10 cellular contexts compared by ENCODE assay signal in genomic region chr1:40981702-40982448, GRCh38. TPM values are rescaled to one million over a fixed set of nuclear protein-coding genes. Genes with fewer than 3 reads are reported as not detected.
A peak's percentile ranks its signal among the peaks of the same experiment; 100 is the strongest.
DNase-seq lines count a peak whose midpoint lies in the region; ATAC-seq and TF ChIP-seq lines count a peak whose summit lies in the region.
"Had no signal": no experiment of that assay in that cellular context is flagged by ENCODE, and none has a peak within 500 bp of the region (broad histone marks: within the 10 kb centered on the region; RNA-seq: fewer than 3 reads in every experiment).

No MANE protein-coding gene starts in this region.

- H3K9me3 ChIP-seq in Caco-2: no peaks in the 10 kb centered on the region

- intact Hi-C loops in Caco-2 (cut with micrococcal nuclease; ENCODE audit: unreplicated experiment): no loop called here

- H3K36me3 Mint-ChIP-seq in Caco-2 (ENCODE audit: insufficient read depth, unreplicated experiment) (peaks cover 54% of the 10 kb centered on the region), neural crest cell (ENCODE audit: low read depth) (peaks cover 12% of the 10 kb centered on the region)

- CTCF ChIA-PET in Caco-2 (lab: Charles Lee): no interaction called here

- H3K4me1 Mint-ChIP-seq in Caco-2 (ENCODE audit: low read depth, unreplicated experiment): peaks cover 29% of the 10 kb centered on the region
- peaks cover 30% of the 10 kb centered on the region for H3K4me1 Mint-ChIP-seq in neural crest cell

- POLR2A ChIA-PET in Caco-2 (lab: Charles Lee): no interaction called here

- peaks cover 62% of the 10 kb centered on the region for H3K4me1 ChIP-seq in Caco-2

- H3K27me3 ChIP-seq in Caco-2 (replicated peaks; ENCODE audit: control insufficient read depth, insufficient read depth, low read length): no peaks in the 10 kb centered on the region

- H3K4me3 ChIP-seq in Caco-2 (ENCODE audit: low read depth, low read length) (no peak overlapping the region), NB4 (ENCODE audit: low read depth, low read length) (peak overlapping the region; percentile 98), choroid plexus epithelial cell (ENCODE audit: low read depth, low read length) (peak overlapping the region; percentile 42)

- BruUV-seq in Caco-2 (replicated peaks; lab: Mats Ljungman, UMichigan): no TSS peak

- TF ChIP-seq CTCF in Caco-2 (IDR thresholded peaks at IDR 0.05; ENCODE audit: insufficient read depth in 1 of 2, low read depth in 1 of 2, low read length in 1 of 2, severe bottlenecking in 1 of 2, unreplicated experiment in 1 of 2) (no peak), NB4 (IDR thresholded peaks at IDR 0.05; ENCODE audit: low read depth, low read length) (no peak), choroid plexus epithelial cell (conservative IDR thresholded peaks at IDR 0.05; ENCODE audit: low read depth, low read length) (no peak), neural crest cell (conservative IDR thresholded peaks at IDR 0.05) (no peak)

- no peak for DNase-seq in Caco-2
- no peak for DNase-seq in NB4 (ENCODE audit: low read depth)
- peak; percentile 50 for DNase-seq in choroid plexus epithelial cell (ENCODE audit: low read depth)
- no peak for DNase-seq in neural crest cell (ENCODE audit: low read depth, low spot score)
- DNase-seq in NCI-H446 (lab: John Stamatoyannopoulos, UW): no peak
- DNase-seq in NCI-H774 (lab: John Stamatoyannopoulos, UW): no peak
- DNase-seq in NCI-H2196 (lab: John Stamatoyannopoulos, UW; ENCODE audit: unreplicated experiment): no peak
- DNase-seq: NCI-H1417 treated with DMSO at 0.1 percent for 48 hours, T1000 had no signal

- H3K27ac Mint-ChIP-seq in Caco-2 (ENCODE audit: unreplicated experiment) (peak overlapping the region; percentile 66), neural crest cell (ENCODE audit: unreplicated experiment) (peak overlapping the region; percentile 14)

- H3K36me3 ChIP-seq in Caco-2 (ENCODE audit: control insufficient read depth, insufficient read depth, low read length): no peaks in the 10 kb centered on the region

- H3K4me3 Mint-ChIP-seq in Caco-2 (ENCODE audit: unreplicated experiment) (peak overlapping the region; percentile 94), neural crest cell (peak overlapping the region; percentile 95)

- ATAC-seq in HG03521 (IDR thresholded peaks at IDR 0.05; ENCODE audit: unreplicated experiment): no peak

- H3K27me3 Mint-ChIP-seq in Caco-2 (ENCODE audit: insufficient read depth, unreplicated experiment) (no peaks in the 10 kb centered on the region), neural crest cell (ENCODE audit: low read depth) (no peaks in the 10 kb centered on the region)

- H3K9me3 Mint-ChIP-seq in Caco-2 (ENCODE audit: unreplicated experiment) (no peaks in the 10 kb centered on the region), neural crest cell (peaks cover 3% of the 10 kb centered on the region)

- no peak for TF ChIP-seq POLR2A in NB4 (IDR thresholded peaks at IDR 0.05; ENCODE audit: extremely low read depth, insufficient read length)

RNA-seq across cellular contexts. Expression of gene CTPS1, which starts 2.4 kb away (rescaled TPM):
- 63.1 and 63.7 TPM in 2 replicates for total RNA-seq in Caco-2 (2022)
- 111 and 114 TPM in 2 replicates for total RNA-seq in neural crest cell

RNA-seq across cellular contexts. Expression of gene SLFNL1, which starts 39.6 kb away (rescaled TPM):
- total RNA-seq in Caco-2 (2022) (0.09 and 0.18 TPM in 2 replicates), neural crest cell (0.37 and 0.64 TPM in 2 replicates)
